In genomic region chr17:81239714-81240555, GRCh38 we compare ENCODE assay signal across 8 cellular contexts. TPM values are rescaled to one million over a fixed set of nuclear protein-coding genes. Genes with fewer than 3 reads are reported as not detected.
DNase-seq lines count a peak whose midpoint lies in the region; FAIRE-seq and TF ChIP-seq lines count a peak whose summit lies in the region.

No MANE protein-coding gene starts in this region.

- peak overlapping the region; percentile 44; the same call in 1 of the 2 replicates for H2BK5ac ChIP-seq in H1 (ENCODE audit: low read depth, low read length)

- peak overlapping the region; percentile 60; the same call in 1 of the 2 replicates for H3K18ac ChIP-seq in H1 (ENCODE audit: extremely low read depth, low read length)

- no peaks in the 10 kb centered on the region for H3K9me2 ChIP-seq in neural cell (ENCODE audit: insufficient read depth, low read length)

- TF ChIP-seq POLR2A in H1 (IDR thresholded peaks at IDR 0.05; ENCODE audit: control extremely low read depth in 1 of 2, low read depth in 2 of 2, low read length in 2 of 2) (peak in 1 of 2 experiments; percentile 45; a peak in 1 of 3 replicates), vagina (IDR thresholded peaks at IDR 0.05) (no peak)

- peak overlapping the region; percentile 58; the same call in 1 of the 2 replicates for H3K27ac ChIP-seq in H1 (ENCODE audit: low read depth, low read length)
- peak overlapping the region; percentile 57 for H3K27ac ChIP-seq in neural cell (ENCODE audit: low read length)
- H3K27ac ChIP-seq in vagina: peak overlapping the region; percentile 80

- peak overlapping the region; percentile 87 for H4K91ac ChIP-seq in H1 (replicated peaks; ENCODE audit: insufficient read length, low read length)

- WGBS in H1 (ENCODE audit: extremely low coverage in 1 of 2, insufficient coverage in 1 of 2, insufficient read length in 1 of 2, insufficient replicate concordance in 2 of 2, low coverage in 1 of 2, low lambda C conversion rate in 2 of 2, missing lambda C conversion rate in 1 of 2), 2 experiments: 24% methylated on average over 34 of the region's 37 CpGs; no CpG with 5 or more reads in 1 of the 2 experiments

- H4K20me1 ChIP-seq in H1 (replicated peaks in 1 of 2; ENCODE audit: control insufficient read depth in 1 of 2, insufficient read depth in 2 of 2, low read length in 2 of 2): peaks cover 14 to 23% of the 10 kb centered on the region in 2 experiments
- H4K20me1 ChIP-seq in neural cell (ENCODE audit: insufficient read depth): no peaks in the 10 kb centered on the region

- TF ChIP-seq EP300 in H1 (IDR thresholded peaks at IDR 0.05; ENCODE audit: borderline replicate concordance in 1 of 2, low read depth in 2 of 2, low read length in 2 of 2) (no peak), neural cell (conservative IDR thresholded peaks at IDR 0.05; ENCODE audit: poor library complexity, severe bottlenecking) (no peak)

- intact Hi-C loops in vagina (cut with DNase I): no loop called here

- in situ Hi-C loops in HAP-1 (cut with MboI; ENCODE audit: low sequenced_read_pairs): no loop called here

- H3K4me3 ChIP-seq in AG09309 (ENCODE audit: control insufficient read depth, low read depth, low read length): peak overlapping the region; percentile 52
- H3K4me3 ChIP-seq in HAP-1: peak overlapping the region; percentile 71
- H3K4me3 ChIP-seq in H1 (ENCODE audit: extremely low read depth in 1 of 4, insufficient read depth in 2 of 4, low read depth in 3 of 4, low read length in 4 of 4): peak overlapping the region; percentile 79 to 95 (median 82)
- peak overlapping the region; percentile 99 for H3K4me3 ChIP-seq in neural cell (ENCODE audit: low read length)
- peak overlapping the region; percentile 77 to 98 for H3K4me3 ChIP-seq in vagina

- peak overlapping the region; percentile 35; the same call in 1 of the 2 replicates for H4K8ac ChIP-seq in H1 (ENCODE audit: extremely low read depth, insufficient read depth, low read length)

- TF ChIP-seq CTCF in AG09309 (IDR thresholded peaks at IDR 0.05; ENCODE audit: control insufficient read depth, insufficient read depth, low read depth, low read length, missing control alignments): no peak
- no peak for TF ChIP-seq CTCF in H1 (IDR thresholded peaks at IDR 0.05; ENCODE audit: control extremely low read depth in 1 of 3, insufficient read depth in 1 of 3, low read depth in 1 of 3, low read length in 3 of 3)
- no peak for TF ChIP-seq CTCF in neural cell (IDR thresholded peaks at IDR 0.05; ENCODE audit: poor library complexity, severe bottlenecking)
- TF ChIP-seq CTCF in vagina (IDR thresholded peaks at IDR 0.05): no peak

- H2BK15ac ChIP-seq in H1 (ENCODE audit: low read length): no peak overlapping the region

- H3K9ac ChIP-seq in H1 (replicated peaks in 1 of 4; ENCODE audit: extremely low read depth in 1 of 4, low read depth in 3 of 4, low read length in 3 of 4): peak overlapping the region; percentile 70 to 82 (median 79)
- peak overlapping the region; percentile 75 for H3K9ac ChIP-seq in neural cell (ENCODE audit: low read length)

- H3K4me1 ChIP-seq in HAP-1 (peaks cover 3% of the 10 kb centered on the region; the same call in 1 of the 2 replicates), H1 (replicated peaks in 1 of 4; ENCODE audit: control insufficient read depth in 3 of 4, insufficient read depth in 4 of 4, low read length in 3 of 4) (peaks cover 0 to 12% (median 9%) of the 10 kb centered on the region in 4 experiments; a peak in 5 of 7 replicates), vagina (peaks cover 52% of the 10 kb centered on the region)

- H3F3A ChIP-seq in neural cell (ENCODE audit: insufficient read depth, low read length, poor library complexity, severe bottlenecking): no peaks in the 10 kb centered on the region

- H3K23ac ChIP-seq in H1 (ENCODE audit: insufficient read length): no peak overlapping the region

- H2AFZ ChIP-seq in H1 (ENCODE audit: low read length) (no peak overlapping the region), neural cell (ENCODE audit: low read depth, low read length) (no peak overlapping the region)

- H4K5ac ChIP-seq in H1 (ENCODE audit: insufficient read length, low read depth, low read length): no peak overlapping the region

- peak overlapping the region; percentile 69 to 87 for H3K4me2 ChIP-seq in H1 (ENCODE audit: insufficient read depth in 1 of 2, low read depth in 2 of 2, low read length in 2 of 2)
- peak overlapping the region; percentile 68 for H3K4me2 ChIP-seq in neural cell (ENCODE audit: low read length)

- TF ChIP-seq RAD21 in H1 (IDR thresholded peaks at IDR 0.05 in 1 of 2, conservative IDR thresholded peaks at IDR 0.05 in 1 of 2; ENCODE audit: low read depth in 2 of 2, low read length in 2 of 2) (no peak), neural cell (conservative IDR thresholded peaks at IDR 0.05) (no peak)

- H3K36me3 ChIP-seq in HAP-1 (replicated peaks) (peaks cover 19% of the 10 kb centered on the region), H1 (ENCODE audit: control insufficient read depth in 2 of 4, insufficient read depth in 4 of 4, low read length in 3 of 4) (no peaks in the 10 kb centered on the region; a peak in 1 of 8 replicates), neural cell (ENCODE audit: insufficient read depth, low read length) (no peaks in the 10 kb centered on the region), vagina (no peaks in the 10 kb centered on the region)

- no peak overlapping the region for H2BK120ac ChIP-seq in H1 (replicated peaks; ENCODE audit: low read depth, low read length)

- H3K79me2 ChIP-seq in H1 (ENCODE audit: control insufficient read depth in 1 of 2, insufficient read depth in 2 of 2, low read length in 2 of 2) (peaks cover 0 to 23% of the 10 kb centered on the region in 2 experiments; a peak in 2 of 4 replicates), neural cell (replicated peaks; ENCODE audit: insufficient read depth, low read length) (peaks cover 19% of the 10 kb centered on the region)

- H3K4ac ChIP-seq in H1 (replicated peaks; ENCODE audit: insufficient read length, low read depth, low read length): peak overlapping the region; percentile 57

- DNase-seq in AG09309 (ENCODE audit: low read depth): no peak
- DNase-seq in HAP-1 (ENCODE audit: low spot score in 2 of 2): no peak
- DNase-seq in activated CD4-positive, CD25-positive, alpha-beta regulatory T cell treated with anti-CD3 and anti-CD28 coated beads, Interleukin-2, amount 50 U/mL, for 72 hours: peak; percentile 50
- no peak for DNase-seq in H1 (ENCODE audit: low read depth in 1 of 2, low spot score in 2 of 2)
- DNase-seq in vagina (ENCODE audit: extremely low spot score in 2 of 2): no peak
- DNase-seq in retina: no peak
- DNase-seq in cortex of kidney (lab: John Stamatoyannopoulos, UW): no peak

- H3K9me3 ChIP-seq in HAP-1: no peaks in the 10 kb centered on the region
- H3K9me3 ChIP-seq in H1 (ENCODE audit: insufficient read depth in 2 of 2, low read depth in 1 of 2, low read length in 1 of 2): no peaks in the 10 kb centered on the region
- no peaks in the 10 kb centered on the region for H3K9me3 ChIP-seq in neural cell (ENCODE audit: low read length)
- no peaks in the 10 kb centered on the region for H3K9me3 ChIP-seq in vagina

- H3K23me2 ChIP-seq in H1 (ENCODE audit: low read depth, low read length): peaks cover 8% of the 10 kb centered on the region; the same call in 1 of the 2 replicates

- no peak overlapping the region for H3K14ac ChIP-seq in H1 (ENCODE audit: insufficient read length)

- H3K27me3 ChIP-seq in HAP-1 (ENCODE audit: low read depth) (no peaks in the 10 kb centered on the region), H1 (replicated peaks in 1 of 4; ENCODE audit: control insufficient read depth in 3 of 4, extremely low read depth in 1 of 4, insufficient read depth in 3 of 4, low read length in 3 of 4) (no peaks in the 10 kb centered on the region), neural cell (ENCODE audit: insufficient read depth, low read depth, low read length) (no peaks in the 10 kb centered on the region), vagina (no peaks in the 10 kb centered on the region)

- CTCF ChIA-PET in H1 (lab: Charles Lee; ENCODE audit: partially characterized antibody): interaction anchor here (0.6 to 2.8 kb wide), 8 partner anchors 10 to 251 kb away, joined by 3 to 11 read pairs (median 3); no protein-coding TSS in a partner anchor

- no peak overlapping the region for H2BK12ac ChIP-seq in H1 (ENCODE audit: low read depth, low read length)

- no peak for FAIRE-seq in H1 (lab: Jason Lieb, UNC)

- POLR2A ChIA-PET in H1 (lab: Charles Lee; ENCODE audit: partially characterized antibody): interaction anchor here (0.5 to 3.3 kb wide), 15 partner anchors 7 to 431 kb away, joined by 3 to 18 read pairs (median 4); no protein-coding TSS in a partner anchor

- H3K56ac ChIP-seq in H1 (replicated peaks; ENCODE audit: insufficient read length, low read depth, low read length): no peak overlapping the region

- H2BK20ac ChIP-seq in H1 (ENCODE audit: low read length): no peak overlapping the region

- peaks cover 9% of the 10 kb centered on the region for H3K79me1 ChIP-seq in H1 (ENCODE audit: low read depth, low read length)

- no peak overlapping the region for H2AK5ac ChIP-seq in H1 (ENCODE audit: low read depth, low read length)

RNA-seq across cellular contexts. Expression of gene NDUFAF8, which starts 0.8 kb away (rescaled TPM):
- 48.9 and 60.2 TPM in 2 replicates for total RNA-seq in H1 (2021; fragmentation: NEBNext Ultra II Directional; extraction: Animal tissue kit (Norgen Biotek cat#: 25700))
- polyA plus RNA-seq in H1 (2011; rRNA removed) (91.1 and 95.6 TPM in 2 replicates), neural cell (76.4 and 90.2 TPM in 2 replicates)
- polyA plus RNA-seq in H1 (2011; cell fraction: cytosol; rRNA removed): 88.1 TPM
- 56.3 TPM for polyA plus RNA-seq in H1 (2011; cell fraction: nucleus; rRNA removed)
- 123 to 151 TPM (median 134 TPM) in 4 replicates for polyA plus RNA-seq in H1 (2012, experiment 1 of 2)
- 129 TPM for polyA plus RNA-seq in H1 (2012, experiment 2 of 2)
- 160 TPM for polyA plus RNA-seq in H1 (2013, experiment 1 of 2)
- 163 TPM for polyA plus RNA-seq in H1 (2013, experiment 2 of 2)
- polyA minus RNA-seq in H1 (2011; rRNA and poly(A)+ RNA removed): 7.2 and 14.2 TPM in 2 replicates
- 20.0 TPM for polyA minus RNA-seq in H1 (2011; cell fraction: cytosol; rRNA and poly(A)+ RNA removed)
- polyA minus RNA-seq in H1 (2011; cell fraction: nucleus; rRNA and poly(A)+ RNA removed): 21.6 TPM
- polyA minus RNA-seq in neural cell: 27.1 and 36.5 TPM in 2 replicates
- total RNA-seq in vagina: 52.5 TPM

RNA-seq across cellular contexts. Expression of gene TEPSIN, which starts 1.1 kb away (rescaled TPM):
- total RNA-seq in H1 (2021; fragmentation: NEBNext Ultra II Directional; extraction: Animal tissue kit (Norgen Biotek cat#: 25700)): 22.9 and 26.0 TPM in 2 replicates
- 28.0 and 59.8 TPM in 2 replicates for polyA plus RNA-seq in H1 (2011; rRNA removed)
- polyA plus RNA-seq in H1 (2011; cell fraction: cytosol; rRNA removed): 31.4 TPM
- 172 TPM for polyA plus RNA-seq in H1 (2011; cell fraction: nucleus; rRNA removed)
- 16.6 to 27.7 TPM (median 21.3 TPM) in 4 replicates for polyA plus RNA-seq in H1 (2012, experiment 1 of 2)
- polyA plus RNA-seq in H1 (2012, experiment 2 of 2): 14.6 TPM
- 24.1 TPM for polyA plus RNA-seq in H1 (2013, experiment 1 of 2)
- 19.1 TPM for polyA plus RNA-seq in H1 (2013, experiment 2 of 2)
- polyA minus RNA-seq in H1 (2011; rRNA and poly(A)+ RNA removed): 7.9 and 10.5 TPM in 2 replicates
- polyA minus RNA-seq in H1 (2011; cell fraction: cytosol; rRNA and poly(A)+ RNA removed): 19.7 TPM
- polyA minus RNA-seq in H1 (2011; cell fraction: nucleus; rRNA and poly(A)+ RNA removed): 44.0 TPM
- 50.0 and 60.3 TPM in 2 replicates for polyA plus RNA-seq in neural cell
- 24.0 and 34.8 TPM in 2 replicates for polyA minus RNA-seq in neural cell
- 35.4 TPM for total RNA-seq in vagina

RNA-seq across cellular contexts. Expression of gene CEP131, which starts 17.2 kb away (rescaled TPM):
- 22.5 and 23.2 TPM in 2 replicates for total RNA-seq in H1 (2021; fragmentation: NEBNext Ultra II Directional; extraction: Animal tissue kit (Norgen Biotek cat#: 25700))
- 5.9 and 11.5 TPM in 2 replicates for polyA plus RNA-seq in H1 (2011; rRNA removed)
- 19.5 TPM for polyA plus RNA-seq in H1 (2011; cell fraction: cytosol; rRNA removed)
- 51.9 TPM for polyA plus RNA-seq in H1 (2011; cell fraction: nucleus; rRNA removed)
- polyA plus RNA-seq in H1 (2012, experiment 1 of 2): 12.1 to 30.1 TPM (median 26.5 TPM) in 4 replicates
- 11.9 TPM for polyA plus RNA-seq in H1 (2012, experiment 2 of 2)
- 11.2 TPM for polyA plus RNA-seq in H1 (2013, experiment 1 of 2)
- polyA plus RNA-seq in H1 (2013, experiment 2 of 2): 10.1 TPM
- 3.9 and 4.0 TPM in 2 replicates for polyA minus RNA-seq in H1 (2011; rRNA and poly(A)+ RNA removed)
- polyA minus RNA-seq in H1 (2011; cell fraction: cytosol; rRNA and poly(A)+ RNA removed): 13.9 TPM
- 14.3 TPM for polyA minus RNA-seq in H1 (2011; cell fraction: nucleus; rRNA and poly(A)+ RNA removed)
- polyA plus RNA-seq in neural cell: 21.3 and 33.0 TPM in 2 replicates
- 25.6 and 32.9 TPM in 2 replicates for polyA minus RNA-seq in neural cell
- total RNA-seq in vagina: 6.1 TPM

RNA-seq across cellular contexts. Expression of gene SLC38A10, which starts 55.2 kb away (rescaled TPM):
- total RNA-seq in H1 (2021; fragmentation: NEBNext Ultra II Directional; extraction: Animal tissue kit (Norgen Biotek cat#: 25700)): 35.7 and 41.0 TPM in 2 replicates
- polyA plus RNA-seq in H1 (2011; rRNA removed) (26.4 and 44.4 TPM in 2 replicates), neural cell (37.4 and 46.0 TPM in 2 replicates)
- polyA plus RNA-seq in H1 (2011; cell fraction: cytosol; rRNA removed): 26.3 TPM
- polyA plus RNA-seq in H1 (2011; cell fraction: nucleus; rRNA removed): 76.9 TPM
- 24.8 to 37.5 TPM (median 34.7 TPM) in 4 replicates for polyA plus RNA-seq in H1 (2012, experiment 1 of 2)
- 22.5 TPM for polyA plus RNA-seq in H1 (2012, experiment 2 of 2)
- polyA plus RNA-seq in H1 (2013, experiment 1 of 2): 29.8 TPM
- 28.9 TPM for polyA plus RNA-seq in H1 (2013, experiment 2 of 2)
- polyA minus RNA-seq in H1 (2011; rRNA and poly(A)+ RNA removed): 35.9 and 40.0 TPM in 2 replicates
- 38.1 TPM for polyA minus RNA-seq in H1 (2011; cell fraction: cytosol; rRNA and poly(A)+ RNA removed)
- 47.8 TPM for polyA minus RNA-seq in H1 (2011; cell fraction: nucleus; rRNA and poly(A)+ RNA removed)
- polyA minus RNA-seq in neural cell: 39.6 and 45.8 TPM in 2 replicates
- 67.5 TPM for total RNA-seq in vagina
